In genomic region chr7:115356139-115356746, GRCh38 we compare ENCODE assay signal across 8 cellular contexts.
DNase-seq lines count a peak whose midpoint lies in the region; ATAC-seq, FAIRE-seq and TF ChIP-seq lines count a peak whose summit lies in the region.

No MANE protein-coding gene starts in this region.

- intact Hi-C loops in GM12878 (cut with micrococcal nuclease; ENCODE audit: unreplicated experiment): loop anchor here (5.0 kb wide), 2 partner anchors 489 to 496 kb away; no protein-coding TSS in a partner anchor

- no peaks in the 10 kb centered on the region for H3K9me3 Mint-ChIP-seq in mesothelial cell of epicardium
- no peaks in the 10 kb centered on the region for H3K9me3 Mint-ChIP-seq in activated T-cell treated with anti-CD3 and anti-CD28 coated beads, Interleukin-2, amount 50 U/mL, for 4 hours

- H3K4me3 ChIP-seq in GM12864 (ENCODE audit: low read depth, low read length): no peak overlapping the region
- H3K4me3 ChIP-seq in GM12878: no peak overlapping the region

- no peak overlapping the region for H3K4me3 Mint-ChIP-seq in mesothelial cell of epicardium
- H3K4me3 Mint-ChIP-seq in activated T-cell treated with anti-CD3 and anti-CD28 coated beads, Interleukin-2, amount 50 U/mL, for 4 hours: no peak overlapping the region

- no peaks in the 10 kb centered on the region for H3K36me3 Mint-ChIP-seq in mesothelial cell of epicardium
- no peaks in the 10 kb centered on the region for H3K36me3 Mint-ChIP-seq in activated T-cell treated with anti-CD3 and anti-CD28 coated beads, Interleukin-2, amount 50 U/mL, for 4 hours (ENCODE audit: insufficient read depth)

- no peak overlapping the region for H3K4me2 ChIP-seq in GM12878 (ENCODE audit: control insufficient read depth, insufficient read depth)

- peaks cover 23% of the 10 kb centered on the region for H3K4me1 Mint-ChIP-seq in mesothelial cell of epicardium
- peaks cover 8% of the 10 kb centered on the region for H3K4me1 Mint-ChIP-seq in activated T-cell treated with anti-CD3 and anti-CD28 coated beads, Interleukin-2, amount 50 U/mL, for 4 hours (ENCODE audit: low read depth)

- FAIRE-seq in GM12878 (lab: Jason Lieb, UNC) (no peak), GM19239 (lab: Jason Lieb, UNC) (no peak)

- peak; percentile 42 for TF ChIP-seq CTCF in GM12864 (IDR thresholded peaks at IDR 0.05; ENCODE audit: low read depth, low read length, missing control alignments)
- TF ChIP-seq CTCF in GM12878 (IDR thresholded peaks at IDR 0.05 in 2 of 3, conservative IDR thresholded peaks at IDR 0.05 in 1 of 3; ENCODE audit: control insufficient read depth in 2 of 3, extremely low read depth in 1 of 3, insufficient read depth in 1 of 3, low read depth in 3 of 3, low read length in 3 of 3): peak; percentile 22 to 41 (median 37); a peak in 4 of 6 replicates
- TF ChIP-seq CTCF in mesothelial cell of epicardium (IDR thresholded peaks at IDR 0.05; ENCODE audit: unreplicated experiment): peak; percentile 44

- no peaks in the 10 kb centered on the region for H3K36me3 ChIP-seq in GM12878 (ENCODE audit: control insufficient read depth in 2 of 2, insufficient read depth in 2 of 2, low read length in 1 of 2)

- no peaks in the 10 kb centered on the region for H3K79me2 ChIP-seq in GM12878 (ENCODE audit: control insufficient read depth, insufficient read depth, low read length)

- DNase-seq in GM12864 (ENCODE audit: low read depth) (no peak), GM12878 (ENCODE audit: low read depth, low spot score) (no peak), mesothelial cell of epicardium (ENCODE audit: low spot score in 2 of 2, unreplicated experiment in 2 of 2) (no peak), KBM-7 (no peak), NOMO-1 treated with DMSO at 0.1 percent for 48 hours (lab: John Stamatoyannopoulos, UW; ENCODE audit: unreplicated experiment) (no peak), GM19239 (ENCODE audit: insufficient read length, low spot score) (no peak)
- no peak for DNase-seq in activated T-cell treated with anti-CD3 and anti-CD28 coated beads, Interleukin-2, amount 50 U/mL, for 4 hours

- BruUV-seq in GM12878 (replicated peaks; lab: Mats Ljungman, UMichigan): no TSS peak

- SMC1A ChIA-PET in GM12878 (lab: Charles Lee; ENCODE audit: uncharacterized antibody, unreplicated experiment): interaction anchor here (1.0 kb wide), 1 partner anchor 93 kb away, joined by 3 read pairs; no protein-coding TSS in a partner anchor

- no peak overlapping the region for H3K27ac Mint-ChIP-seq in mesothelial cell of epicardium

- 0% methylated on average over 2 of the region's 2 CpGs for WGBS in GM12878 (ENCODE audit: insufficient coverage, insufficient replicate concordance, low lambda C conversion rate, missing lambda C conversion rate)

- no peaks in the 10 kb centered on the region for H3K27me3 ChIP-seq in GM12878 (replicated peaks in 1 of 2; ENCODE audit: control insufficient read depth in 2 of 2, insufficient read depth in 2 of 2, low read length in 1 of 2)

- CTCF ChIA-PET in GM12878 (lab: Yijun Ruan, JAX): interaction anchor here (1.1 to 2.0 kb wide), 3 partner anchors 438 to 495 kb away, joined by 3 to 8 read pairs (median 5); no protein-coding TSS in a partner anchor

- RAD21 ChIA-PET in GM12878 (lab: Charles Lee; ENCODE audit: unreplicated experiment): no interaction called here

- POLR2A ChIA-PET in GM12878 (lab: Charles Lee): no interaction called here

- TF ChIP-seq RAD21 in Ishikawa (IDR thresholded peaks at IDR 0.05; ENCODE audit: low read depth) (peak; percentile 32; the same call in 1 of the 2 replicates), GM12878 (IDR thresholded peaks at IDR 0.05; ENCODE audit: insufficient read depth, low read depth, low read length) (peak; percentile 49)

- H4K20me1 ChIP-seq in GM12878 (ENCODE audit: control insufficient read depth, insufficient read depth): no peaks in the 10 kb centered on the region

- no peaks in the 10 kb centered on the region for H3K27me3 Mint-ChIP-seq in mesothelial cell of epicardium (ENCODE audit: low read depth)
- no peaks in the 10 kb centered on the region for H3K27me3 Mint-ChIP-seq in activated T-cell treated with anti-CD3 and anti-CD28 coated beads, Interleukin-2, amount 50 U/mL, for 4 hours (ENCODE audit: low read depth)

- H2AFZ ChIP-seq in GM12878 (ENCODE audit: control insufficient read depth, low read depth, low read length): no peak overlapping the region

- H3K27ac ChIP-seq in GM12878 (ENCODE audit: control insufficient read depth, insufficient read depth): no peak overlapping the region

- no peaks in the 10 kb centered on the region for H3K4me1 ChIP-seq in GM12878 (ENCODE audit: control insufficient read depth, insufficient read depth, low read length)

- peak; percentile 55 for ATAC-seq in GM12878
- no peak for ATAC-seq in activated T-cell treated with anti-CD3 and anti-CD28 coated beads, Interleukin-2, amount 50 U/mL, for 4 hours

- no peak overlapping the region for H3K9ac ChIP-seq in GM12878 (ENCODE audit: control insufficient read depth, insufficient read depth, low read length)

- no peaks in the 10 kb centered on the region for H3K9me3 ChIP-seq in GM12878 (replicated peaks; ENCODE audit: control insufficient read depth, insufficient read depth, low read length)

- in situ Hi-C loops in GM12878 (cut with MboI): no loop called here
- in situ Hi-C loops in KBM-7 (cut with MboI; ENCODE audit: low pct_unique_long_range_greater_than_20kb, low sequenced_read_pairs): no loop called here

- TF ChIP-seq POLR2A in GM12878 (IDR thresholded peaks at IDR 0.05; ENCODE audit: low read depth, low read length): no peak

- no peak for TF ChIP-seq EP300 in Ishikawa (IDR thresholded peaks at IDR 0.05; ENCODE audit: borderline replicate concordance)
- no peak for TF ChIP-seq EP300 in GM12878 (IDR thresholded peaks at IDR 0.05; ENCODE audit: borderline replicate concordance in 1 of 2, control insufficient read depth in 1 of 2, low read depth in 2 of 2, low read length in 2 of 2)

TF ChIP-seq in Ishikawa, 13 proteins besides CTCF, POLR2A, EP300 and RAD21 (continues in another document):
- TF ChIP-seq YY1 (IDR thresholded peaks at IDR 0.05; ENCODE audit: low read depth) (no peak), ZBTB7A (IDR thresholded peaks at IDR 0.05; ENCODE audit: low read depth) (no peak), CREB1 (IDR thresholded peaks at IDR 0.05; ENCODE audit: low read depth) (no peak), MAX (IDR thresholded peaks at IDR 0.05) (no peak), USF1 (IDR thresholded peaks at IDR 0.05) (no peak)

TF ChIP-seq in GM12878, 131 proteins besides CTCF, POLR2A, EP300 and RAD21:
- TF ChIP-seq SMC3 (IDR thresholded peaks at IDR 0.05; ENCODE audit: borderline replicate concordance, low read length) (peak; percentile 45; the same call in 1 of the 2 replicates), ZBED1 (IDR thresholded peaks at IDR 0.05; ENCODE audit: borderline replicate concordance) (no peak)
